9 cellular contexts compared by ENCODE assay signal in the genomic region with DNA sequence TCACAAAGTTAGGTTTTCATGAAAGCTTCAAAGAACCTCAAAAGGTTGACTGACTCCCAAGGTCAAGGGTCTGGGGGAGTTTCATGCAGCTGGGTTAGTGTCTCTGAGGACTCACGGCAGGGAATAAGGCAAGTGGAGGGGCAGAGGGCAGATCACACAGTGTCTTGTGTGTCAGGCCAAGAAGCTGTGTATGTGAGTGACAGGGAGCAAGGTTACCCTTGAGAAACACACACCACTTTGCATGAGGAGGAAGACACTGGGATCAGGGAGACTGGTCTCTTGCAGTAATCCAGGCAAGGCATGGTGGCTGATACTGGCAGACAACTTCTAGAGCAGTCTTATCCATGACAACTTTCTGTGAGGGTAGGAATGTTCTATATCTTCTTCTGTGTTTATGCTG. TPM values are rescaled to one million over a fixed set of nuclear protein-coding genes. Genes with fewer than 3 reads are reported as not detected.
DNase-seq lines count a peak whose midpoint lies in the region; TF ChIP-seq lines count a peak whose summit lies in the region.
"Had no signal": no experiment of that assay in that cellular context is flagged by ENCODE, and none has a peak within 500 bp of the region (broad histone marks: within the 10 kb centered on the region; RNA-seq: fewer than 3 reads in every experiment).

No MANE protein-coding gene starts in this region.

- H3K4me3 Mint-ChIP-seq in endothelial cell (ENCODE audit: unreplicated experiment) (no peak overlapping the region), progenitor cell of endocrine pancreas (ENCODE audit: low read depth) (no peak overlapping the region)

- H3K4me2 ChIP-seq in BLaER1 treated with 17β-estradiol and CSF1 and Interleukin-3, amounts not matched to agents 10 nM and 100 nM: peak overlapping the region; percentile 74 to 98 (median 91)
- H3K4me2 ChIP-seq in Karpas-422 (ENCODE audit: low read depth, low read length, poor library complexity, severe bottlenecking): no peak overlapping the region

- no peaks in the 10 kb centered on the region for H3K9me2 ChIP-seq in Karpas-422 (replicated peaks; ENCODE audit: insufficient read depth, low read length)

- intact Hi-C loops in vagina (cut with DNase I): no loop called here

- peaks cover 24% of the 10 kb centered on the region for H3K36me3 Mint-ChIP-seq in endothelial cell (ENCODE audit: low read depth, unreplicated experiment)
- peaks cover 2% of the 10 kb centered on the region for H3K36me3 Mint-ChIP-seq in progenitor cell of endocrine pancreas (ENCODE audit: insufficient read depth)

- H3K4me1 ChIP-seq in BLaER1 treated with 17β-estradiol and CSF1 and Interleukin-3, amounts not matched to agents 10 nM and 100 nM: peaks cover 84 to 100% (median 92%) of the 10 kb centered on the region in 10 experiments
- H3K4me1 ChIP-seq in Karpas-422 (ENCODE audit: low read length) (peaks cover 81% of the 10 kb centered on the region), vagina (peaks cover 50% of the 10 kb centered on the region)

- H3K27me3 ChIP-seq in BLaER1 treated with 17β-estradiol and CSF1 and Interleukin-3, amounts not matched to agents 10 nM and 100 nM: no peaks in the 10 kb centered on the region
- H3K27me3 ChIP-seq in Karpas-422 (ENCODE audit: low read length) (no peaks in the 10 kb centered on the region), vagina (no peaks in the 10 kb centered on the region)
- H3K27me3 ChIP-seq: right atrium auricular region had no signal

- DNase-seq in Karpas-422: no peak
- DNase-seq in endothelial cell (ENCODE audit: low spot score): no peak
- DNase-seq in vagina (ENCODE audit: extremely low spot score in 2 of 2): no peak
- no peak for DNase-seq in HuH-7.5 (ENCODE audit: low spot score)
- DNase-seq in progenitor cell of endocrine pancreas (ENCODE audit: low spot score, unreplicated experiment): no peak
- DNase-seq: aorta, NCI-H1436 had no signal

- H3K27ac Mint-ChIP-seq in endothelial cell (ENCODE audit: unreplicated experiment): peak overlapping the region; percentile 89
- H3K27ac Mint-ChIP-seq in progenitor cell of endocrine pancreas: no peak overlapping the region

- H3K27me3 Mint-ChIP-seq in endothelial cell (ENCODE audit: unreplicated experiment): peaks cover 5% of the 10 kb centered on the region
- H3K27me3 Mint-ChIP-seq in progenitor cell of endocrine pancreas: no peaks in the 10 kb centered on the region

- no peak overlapping the region for H3K4me3 ChIP-seq in BLaER1 treated with 17β-estradiol and CSF1 and Interleukin-3, amounts not matched to agents 10 nM and 100 nM
- H3K4me3 ChIP-seq in Karpas-422 (ENCODE audit: low read length) (no peak overlapping the region), vagina (no peak overlapping the region)
- H3K4me3 ChIP-seq: right atrium auricular region had no signal

- H4K20me1 ChIP-seq in BLaER1 treated with 17β-estradiol and CSF1 and Interleukin-3, amounts not matched to agents 10 nM and 100 nM: peaks cover 0 to 51% (median 23%) of the 10 kb centered on the region in 11 experiments; a peak in 10 of 22 replicates
- no peaks in the 10 kb centered on the region; the same call in 1 of the 2 replicates for H4K20me1 ChIP-seq in Karpas-422 (ENCODE audit: insufficient read depth, low read depth, low read length)

- no peaks in the 10 kb centered on the region for H3K9me3 Mint-ChIP-seq in endothelial cell (ENCODE audit: unreplicated experiment)
- no peaks in the 10 kb centered on the region for H3K9me3 Mint-ChIP-seq in progenitor cell of endocrine pancreas (ENCODE audit: low read depth)

- H3K79me2 ChIP-seq in Karpas-422 (ENCODE audit: low read length): peaks cover 37% of the 10 kb centered on the region

- H3K9ac ChIP-seq in BLaER1 treated with 17β-estradiol and CSF1 and Interleukin-3, amounts not matched to agents 10 nM and 100 nM: peak overlapping the region in 1 of 11 experiments; percentile 6; a peak in 3 of 22 replicates
- H3K9ac ChIP-seq in Karpas-422 (ENCODE audit: low read length): no peak overlapping the region

- no peak for TF ChIP-seq POLR2A in vagina (IDR thresholded peaks at IDR 0.05)

- H3K4me1 Mint-ChIP-seq in endothelial cell (ENCODE audit: unreplicated experiment) (peaks cover 45% of the 10 kb centered on the region), progenitor cell of endocrine pancreas (ENCODE audit: low read depth) (peaks cover 5% of the 10 kb centered on the region)

- peaks cover 0 to 23% (median 13%) of the 10 kb centered on the region in 11 experiments; a peak in 13 of 22 replicates for H3K36me3 ChIP-seq in BLaER1 treated with 17β-estradiol and CSF1 and Interleukin-3, amounts not matched to agents 10 nM and 100 nM
- H3K36me3 ChIP-seq in Karpas-422 (ENCODE audit: insufficient read depth, low read length): 0 out of 2 replicates have a peak, but pooled peaks cover 4% of the 10 kb centered on the region
- peaks cover 0 to 6% of the 10 kb centered on the region in 2 donors for H3K36me3 ChIP-seq in vagina
- H3K36me3 ChIP-seq: right atrium auricular region had no signal

- H3K9me3 ChIP-seq in BLaER1 treated with 17β-estradiol and CSF1 and Interleukin-3, amounts not matched to agents 10 nM and 100 nM (replicated peaks in 1 of 11): no peaks in the 10 kb centered on the region; a peak in 1 of 22 replicates
- H3K9me3 ChIP-seq in Karpas-422 (ENCODE audit: low read length) (no peaks in the 10 kb centered on the region), vagina (no peaks in the 10 kb centered on the region)
- H3K9me3 ChIP-seq: right atrium auricular region had no signal

- peak overlapping the region in 7 of 11 experiments; percentile 0 to 95 (median 90); a peak in 10 of 22 replicates for H3K27ac ChIP-seq in BLaER1 treated with 17β-estradiol and CSF1 and Interleukin-3, amounts not matched to agents 10 nM and 100 nM
- H3K27ac ChIP-seq in Karpas-422 (ENCODE audit: low read length) (peak overlapping the region; percentile 18; the same call in 1 of the 2 replicates), vagina (no peak overlapping the region)
- H3K27ac ChIP-seq: right atrium auricular region had no signal

- H2AFZ ChIP-seq in Karpas-422 (ENCODE audit: low read length): no peak overlapping the region

- TF ChIP-seq CTCF in endothelial cell (IDR thresholded peaks at IDR 0.05; ENCODE audit: unreplicated experiment) (no peak), vagina (IDR thresholded peaks at IDR 0.05) (no peak), progenitor cell of endocrine pancreas (IDR thresholded peaks at IDR 0.05; ENCODE audit: unreplicated experiment) (no peak)

RNA-seq across cellular contexts. Expression of a gene that starts 6.3 kb away (rescaled TPM):
- 35.8 and 57.8 TPM in 2 replicates for total RNA-seq in Karpas-422 (2014; rRNA removed; shearing (Covaris generic); ENCODE audit: low replicate concordance)
- total RNA-seq in endothelial cell (ENCODE audit: unreplicated experiment) (156 TPM), vagina (56.2 TPM), progenitor cell of endocrine pancreas (125 and 131 TPM in 2 replicates)

RNA-seq across cellular contexts. Expression of a gene that starts 11.7 kb away (rescaled TPM):
- 12.9 and 26.5 TPM in 2 replicates for total RNA-seq in Karpas-422 (2014; rRNA removed; shearing (Covaris generic); ENCODE audit: low replicate concordance)
- total RNA-seq in endothelial cell (ENCODE audit: unreplicated experiment): 8.2 TPM
- total RNA-seq in vagina: 11.8 TPM
- 22.4 and 25.9 TPM in 2 replicates for total RNA-seq in progenitor cell of endocrine pancreas

RNA-seq across cellular contexts. Expression of a gene that starts 36.4 kb away (rescaled TPM):
- total RNA-seq in Karpas-422 (2014; rRNA removed; shearing (Covaris generic); ENCODE audit: low replicate concordance): 19.5 and 46.2 TPM in 2 replicates
- total RNA-seq in endothelial cell (ENCODE audit: unreplicated experiment) (61.1 TPM), vagina (44.9 TPM), progenitor cell of endocrine pancreas (49.2 and 49.7 TPM in 2 replicates)

RNA-seq across cellular contexts. Expression of a gene that starts 48.6 kb away (rescaled TPM):
- 8.0 and 9.6 TPM in 2 replicates for total RNA-seq in Karpas-422 (2014; rRNA removed; shearing (Covaris generic); ENCODE audit: low replicate concordance)
- total RNA-seq in endothelial cell (ENCODE audit: unreplicated experiment) (69.9 TPM), vagina (14.2 TPM), progenitor cell of endocrine pancreas (48.9 and 58.7 TPM in 2 replicates)
